In genomic region chr2:190805843-190806242, GRCh38 we compare ENCODE assay signal across 24 cellular contexts.
"Had no signal": no experiment of that assay in that cellular context is flagged by ENCODE, and none has a peak within 500 bp of the region (broad histone marks: within the 10 kb centered on the region; RNA-seq: fewer than 3 reads in every experiment).

No MANE protein-coding gene starts in this region.

- H3K27ac ChIP-seq: KMS-11, SJSA1, SK-N-MC had no signal

- H3K27me3 ChIP-seq: SJSA1 had no signal

- H3K4me1 ChIP-seq: SJSA1 had no signal

- H3K9ac ChIP-seq: KMS-11 had no signal

- H3K9me3 ChIP-seq: SJSA1 had no signal

- H3K36me3 ChIP-seq: SJSA1 had no signal

- DNase-seq: Kasumi-1, MV-4-11, NCI-H1048, NCI-H1105, NCI-H1417, NCI-H1436 treated with DMSO at 0.1 percent for 48 hours, NCI-H1694, NCI-H187 treated with DMSO at 0.1 percent for 48 hours, NCI-H2029 treated with DMSO at 0.1 percent for 48 hours, NCI-H2171 treated with DMSO at 0.1 percent for 48 hours, NCI-H345, NCI-H446 treated with DMSO at 0.1 percent for 48 hours, NCI-H510A treated with DMSO at 0.1 percent for 48 hours, NCI-H526, NCI-H82, Right ventricle myocardium superior, RPMI8226, SIG-M5, T-helper 1 cell had no signal

- H3K4me3 ChIP-seq: K562, SJSA1, SK-N-MC had no signal

- ATAC-seq: HepG2, K562 had no signal

- H3K4me2 ChIP-seq: KMS-11 had no signal
